22 cellular contexts compared by ENCODE assay signal in genomic region chr22:47113880-47114415, GRCh38.
"Had no signal": no experiment of that assay in that cellular context is flagged by ENCODE, and none has a peak within 500 bp of the region (broad histone marks: within the 10 kb centered on the region; RNA-seq: fewer than 3 reads in every experiment).

No MANE protein-coding gene starts in this region.

- H3K4me3 ChIP-seq: coronary artery, lower lobe of right lung, tibial nerve, uterus had no signal

- H2AFZ ChIP-seq: parathyroid adenoma had no signal

- H3K27me3 ChIP-seq: brain microvascular endothelial cell, neutrophil, tibial nerve, uterus had no signal

- H3K4me1 ChIP-seq: lower lobe of right lung, parathyroid adenoma, tibial nerve, uterus had no signal

- H3K79me2 ChIP-seq: parathyroid adenoma had no signal

- H3K36me3 ChIP-seq: brain microvascular endothelial cell, uterus had no signal

- H3K4me3 Mint-ChIP-seq: central memory CD8-positive, alpha-beta T cell; stimulated activated naive CD8-positive, alpha-beta T cell treated with anti-CD3 and anti-CD28 coated beads, Interleukin-15, Interleukin-2, amounts not matched to agents 100 ng/mL and 50 ng/mL, for 24 hours had no signal

- H3K9me3 ChIP-seq: lower lobe of right lung, neutrophil, tibial nerve, uterus had no signal

- H3K27ac ChIP-seq: brain microvascular endothelial cell, coronary artery, lower lobe of right lung, neutrophil, parathyroid adenoma, tibial nerve, uterus had no signal

- H3K9ac ChIP-seq: parathyroid adenoma had no signal

- H3K27me3 Mint-ChIP-seq: central memory CD8-positive, alpha-beta T cell; stimulated activated naive CD8-positive, alpha-beta T cell treated with anti-CD3 and anti-CD28 coated beads, Interleukin-15, Interleukin-2, amounts not matched to agents 100 ng/mL and 50 ng/mL, for 24 hours had no signal

- H3K27ac Mint-ChIP-seq: stimulated activated naive CD8-positive, alpha-beta T cell treated with anti-CD3 and anti-CD28 coated beads, Interleukin-15, Interleukin-2, amounts not matched to agents 100 ng/mL and 50 ng/mL, for 24 hours had no signal

- ATAC-seq: activated CD4-positive, CD25-positive, alpha-beta regulatory T cell treated with anti-CD3 and anti-CD28 coated beads, Interleukin-2, amount 50 U/mL, for 24 hours; lower lobe of right lung; SK-N-SH treated with all-trans-retinoic acid at 6 μM for 48 hours had no signal

- DNase-seq: activated CD8-positive, alpha-beta memory T cell treated with anti-CD3 and anti-CD28 coated beads for 24 hours; activated CD8-positive, alpha-beta memory T cell treated with anti-CD3 and anti-CD28 coated beads, Interleukin-2, amount 50 U/mL, for 48 hours; activated gamma-delta T cell; activated T-cell treated with anti-CD3 and anti-CD28 coated beads, Interleukin-2, amount 50 U/mL, for 48 hours; anterior cingulate cortex; brain microvascular endothelial cell; erythroblast; foreskin melanocyte; lower lobe of right lung; midbrain; stimulated activated CD4-positive, alpha-beta T cell treated with anti-CD3 and anti-CD28 coated beads, Interleukin-12 subunit alpha, Interleukin-12 subunit beta, amount 100 ng/mL, for 4 hours; stimulated activated CD4-positive, alpha-beta T cell treated with anti-CD3 and anti-CD28 coated beads, Interleukin-2, amount 100 ng/mL, for 24 hours; T-helper 1 cell; uterus had no signal

- H3K9me3 Mint-ChIP-seq: central memory CD8-positive, alpha-beta T cell; stimulated activated naive CD8-positive, alpha-beta T cell treated with anti-CD3 and anti-CD28 coated beads, Interleukin-15, Interleukin-2, amounts not matched to agents 100 ng/mL and 50 ng/mL, for 24 hours had no signal
